In genomic region chr17:17189559-17189958, GRCh38 we compare ENCODE assay signal across 1 cellular context.
TF ChIP-seq lines count a peak whose summit lies in the region.

No MANE protein-coding gene starts in this region.

TF ChIP-seq in IMR-90, 13 proteins besides CTCF, POLR2A, EP300 and RAD21:
- TF ChIP-seq USF2 (IDR thresholded peaks at IDR 0.05; ENCODE audit: low read depth, low read length) (no peak), MAZ (IDR thresholded peaks at IDR 0.05; ENCODE audit: borderline replicate concordance, low read depth, low read length) (no peak), NFE2L2 (IDR thresholded peaks at IDR 0.05; ENCODE audit: low read depth, low read length) (no peak), RFX5 (IDR thresholded peaks at IDR 0.05; ENCODE audit: low read depth, low read length) (no peak), BHLHE40 (IDR thresholded peaks at IDR 0.05; ENCODE audit: low read depth, low read length) (no peak), FOS (IDR thresholded peaks at IDR 0.05; ENCODE audit: low read depth, low read length) (no peak), MXI1 (IDR thresholded peaks at IDR 0.05; ENCODE audit: borderline replicate concordance, low read depth, low read length) (no peak), CEBPB (IDR thresholded peaks at IDR 0.05; ENCODE audit: low read depth, low read length) (no peak), MAFK (IDR thresholded peaks at IDR 0.05; ENCODE audit: low read depth, low read length) (no peak), RCOR1 (IDR thresholded peaks at IDR 0.05; ENCODE audit: insufficient replicate concordance, low read length) (no peak), SMC3 (IDR thresholded peaks at IDR 0.05; ENCODE audit: low read depth, low read length) (no peak), ELK1 (IDR thresholded peaks at IDR 0.05; ENCODE audit: borderline replicate concordance, low read depth, low read length) (no peak), CHD1 (IDR thresholded peaks at IDR 0.05; ENCODE audit: low read depth, low read length) (no peak)
